Comparison of ENCODE assay signal across 26 cellular contexts in the genomic region with DNA sequence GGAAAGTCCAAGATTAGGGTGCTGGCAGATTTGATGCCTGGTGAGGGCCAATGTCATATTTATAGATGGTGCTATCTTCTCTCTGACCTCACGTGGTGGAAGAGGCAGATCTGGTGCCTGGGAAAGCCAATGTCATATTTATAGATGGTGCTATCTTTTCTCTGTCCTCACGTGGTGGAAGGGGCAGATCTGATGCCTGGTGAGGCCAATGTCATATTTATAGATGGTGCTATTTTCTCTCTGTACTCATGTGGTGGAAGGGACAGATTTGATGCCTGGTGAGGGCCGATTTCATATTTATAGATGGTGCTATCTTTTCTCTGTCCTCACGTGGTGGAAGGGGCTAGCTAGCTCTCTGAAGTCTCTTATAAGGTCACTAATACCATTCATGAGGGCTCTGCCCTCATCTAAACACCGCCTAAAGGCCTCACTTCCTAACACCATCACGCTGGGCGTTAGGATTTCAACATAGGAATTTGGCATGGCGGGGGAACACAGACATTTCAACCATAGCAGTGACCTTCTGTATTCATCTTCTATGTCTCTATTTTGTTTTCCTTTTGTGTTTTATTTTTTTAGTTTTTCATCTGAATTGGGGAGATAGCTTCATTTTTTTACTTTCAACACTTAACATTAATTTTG.
"Had no signal": no experiment of that assay in that cellular context is flagged by ENCODE, and none has a peak within 500 bp of the region (broad histone marks: within the 10 kb centered on the region; RNA-seq: fewer than 3 reads in every experiment).

No MANE protein-coding gene starts in this region.

- H3K4me1 ChIP-seq: lower lobe of right lung, pancreas, prostate gland, right lobe of liver, stomach, testis, thyroid gland, transverse colon, upper lobe of right lung had no signal

- H3K9me3 ChIP-seq: lower lobe of right lung, pancreas, prostate gland, right lobe of liver, testis, thyroid gland, transverse colon, upper lobe of right lung had no signal

- H3K36me3 Mint-ChIP-seq: immature natural killer cell; naive B cell; natural killer cell; stimulated activated naive B cell treated with anti-CD40 and anti-IgM and Interleukin-4, amounts not matched to agents 10 μg/mL and 1 μg/mL and 100 μg/mL, for 72 hours had no signal

- H3K27ac ChIP-seq: lower lobe of right lung, pancreas, prostate gland, right lobe of liver, skin epidermis, stomach, testis, thyroid gland, transverse colon, upper lobe of right lung had no signal

- H3K27ac Mint-ChIP-seq: immature natural killer cell; natural killer cell; nephron progenitor cell; stimulated activated naive B cell treated with anti-CD40 and anti-IgM and Interleukin-4, amounts not matched to agents 10 μg/mL and 1 μg/mL and 100 μg/mL, for 72 hours had no signal

- H3K27me3 ChIP-seq: pancreas, right lobe of liver, stomach, testis, thyroid gland, transverse colon, upper lobe of right lung had no signal

- DNase-seq: hypothalamus; immature natural killer cell; kidney; lower lobe of right lung; mammary epithelial cell; mesenchymal stem cell; naive B cell; natural killer cell; nephron progenitor cell; pancreas; posterior cingulate gyrus; retina; right lobe of liver; stimulated activated CD4-positive, alpha-beta T cell treated with anti-CD3 and anti-CD28 coated beads, Interleukin-12 subunit alpha, Interleukin-12 subunit beta, amount 100 ng/mL, for 4 hours; stimulated activated CD4-positive, alpha-beta T cell treated with anti-CD3 and anti-CD28 coated beads, Interleukin-15, amount 100 ng/mL, for 24 hours; stimulated activated CD4-positive, alpha-beta T cell treated with anti-CD3 and anti-CD28 coated beads, Interleukin-2, amount 100 ng/mL, for 24 hours; stimulated activated CD4-positive, alpha-beta T cell treated with anti-CD3 and anti-CD28 coated beads, Interleukin-4, amount 100 ng/mL, for 1 hour; stimulated activated naive B cell treated with anti-CD40 and anti-IgM and Interleukin-4, amounts not matched to agents 10 μg/mL and 1 μg/mL and 100 μg/mL, for 72 hours; stimulated activated naive CD8-positive, alpha-beta T cell treated with anti-CD3 and anti-CD28 coated beads, Interleukin-15, Interleukin-2, amounts not matched to agents 100 U/mL and 50 U/mL, for 24 hours; stomach; testis; thyroid gland; transverse colon; upper lobe of right lung had no signal

- H3K4me1 Mint-ChIP-seq: immature natural killer cell; naive B cell; natural killer cell; nephron progenitor cell; stimulated activated naive B cell treated with anti-CD40 and anti-IgM and Interleukin-4, amounts not matched to agents 10 μg/mL and 1 μg/mL and 100 μg/mL, for 72 hours had no signal

- H3K27me3 Mint-ChIP-seq: naive B cell; stimulated activated naive B cell treated with anti-CD40 and anti-IgM and Interleukin-4, amounts not matched to agents 10 μg/mL and 1 μg/mL and 100 μg/mL, for 72 hours had no signal

- H3K9me3 Mint-ChIP-seq: nephron progenitor cell had no signal

- H3K36me3 ChIP-seq: lower lobe of right lung, pancreas, prostate gland, right lobe of liver, stomach, thyroid gland, transverse colon, upper lobe of right lung had no signal

- H3K4me3 Mint-ChIP-seq: immature natural killer cell; naive B cell; natural killer cell; nephron progenitor cell; stimulated activated naive B cell treated with anti-CD40 and anti-IgM and Interleukin-4, amounts not matched to agents 10 μg/mL and 1 μg/mL and 100 μg/mL, for 72 hours had no signal

- ATAC-seq: lower lobe of right lung; natural killer cell; pancreas; right lobe of liver; stimulated activated naive B cell treated with anti-CD40 and anti-IgM and Interleukin-4, amounts not matched to agents 10 μg/mL and 1 μg/mL and 100 μg/mL, for 72 hours; stimulated activated naive CD8-positive, alpha-beta T cell treated with anti-CD3 and anti-CD28 coated beads, Interleukin-15, Interleukin-2, amounts not matched to agents 100 U/mL and 50 U/mL, for 24 hours; upper lobe of right lung had no signal

- H3K4me3 ChIP-seq: lower lobe of right lung, pancreas, prostate gland, right lobe of liver, skin epidermis, stomach, testis, thyroid gland, transverse colon, upper lobe of right lung had no signal
